Comparison of ENCODE assay signal across 17 cellular contexts in genomic region chr1:18749569-18749968, GRCh38.
"Had no signal": no experiment of that assay in that cellular context is flagged by ENCODE, and none has a peak within 500 bp of the region (broad histone marks: within the 10 kb centered on the region; RNA-seq: fewer than 3 reads in every experiment).

No MANE protein-coding gene starts in this region.

- H3K4me3 ChIP-seq: colonic mucosa, esophagus muscularis mucosa, heart right ventricle, left lung, lower lobe of right lung had no signal

- H3K4me1 ChIP-seq: colonic mucosa, esophagus muscularis mucosa, foreskin keratinocyte, heart right ventricle, left lung, lower lobe of right lung had no signal

- H3K27me3 ChIP-seq: colonic mucosa had no signal

- H3K36me3 ChIP-seq: colonic mucosa, esophagus muscularis mucosa, heart right ventricle, left lung, lower lobe of right lung had no signal

- H3K9me3 ChIP-seq: colonic mucosa, lower lobe of right lung had no signal

- ATAC-seq: effector memory CD8-positive, alpha-beta T cell; foreskin keratinocyte; heart right ventricle; left cardiac atrium; left lung; left ventricle myocardium superior; lower lobe of right lung had no signal

- H3K27ac ChIP-seq: colonic mucosa, esophagus muscularis mucosa, foreskin keratinocyte, heart right ventricle, left lung, lower lobe of right lung had no signal

- DNase-seq: colonic mucosa; cortex of kidney; effector CD8-positive, alpha-beta T cell; effector memory CD8-positive, alpha-beta T cell; foreskin keratinocyte; glutamatergic neuron; head of caudate nucleus; heart right ventricle; hippocampal formation; left cardiac atrium; left lung; left ventricle myocardium superior; lower lobe of right lung; mesenchymal stem cell; midbrain; naive B cell had no signal
